Comparison of ENCODE assay signal across 20 cellular contexts in the genomic region with DNA sequence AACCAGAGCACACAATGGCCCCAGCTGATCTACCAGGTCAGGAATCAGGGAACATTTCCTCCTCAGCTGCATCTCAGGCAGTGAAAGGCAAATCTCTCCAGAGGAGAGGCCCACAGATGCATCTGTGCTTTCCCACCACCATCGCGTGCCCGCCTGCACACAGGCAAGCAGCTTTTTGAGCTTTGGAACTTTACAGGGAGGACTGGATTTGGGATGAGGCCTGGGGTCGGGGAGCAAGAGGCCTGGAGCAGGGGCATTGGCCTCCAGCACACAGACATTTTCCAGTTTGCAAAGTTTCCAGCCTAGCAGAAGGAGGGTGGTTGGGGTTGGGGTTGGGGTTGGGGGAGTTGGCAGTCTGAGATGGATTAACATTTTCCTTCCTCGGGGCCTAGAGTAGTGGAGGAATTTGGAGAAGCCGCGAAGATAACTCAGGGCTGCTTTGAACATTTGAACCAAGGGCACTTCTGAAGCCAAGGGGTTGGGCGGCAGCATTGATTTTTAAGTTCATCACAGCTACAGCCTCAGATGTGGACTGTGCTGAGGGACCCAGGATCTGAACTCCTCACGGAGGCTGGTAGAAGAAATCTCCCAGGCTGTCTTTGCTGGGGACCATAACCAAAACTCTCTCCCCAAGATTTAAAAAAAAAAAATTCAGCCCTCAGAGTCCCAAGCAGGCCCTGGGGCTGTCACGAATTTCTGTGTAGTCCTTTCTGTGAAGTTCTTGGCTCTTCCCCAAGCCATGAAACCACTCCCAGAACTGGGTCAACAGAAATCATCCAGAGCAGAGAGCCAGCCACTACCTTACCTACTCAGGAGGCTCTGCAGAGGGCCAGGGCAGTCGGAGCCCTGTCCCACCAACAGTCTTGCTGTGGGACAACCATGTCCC. TPM values are rescaled to one million over a fixed set of nuclear protein-coding genes. Genes with fewer than 3 reads are reported as not detected.
DNase-seq lines count a peak whose midpoint lies in the region; ATAC-seq, FAIRE-seq and TF ChIP-seq lines count a peak whose summit lies in the region.
"Had no signal": no experiment of that assay in that cellular context is flagged by ENCODE, and none has a peak within 500 bp of the region (broad histone marks: within the 10 kb centered on the region; RNA-seq: fewer than 3 reads in every experiment).

No MANE protein-coding gene starts in this region.

- no peak overlapping the region for H3K4me2 ChIP-seq in hepatocyte

- TF ChIP-seq CTCF in pancreas (IDR thresholded peaks at IDR 0.05): no peak
- no peak for TF ChIP-seq CTCF in hepatocyte (IDR thresholded peaks at IDR 0.05; ENCODE audit: poor library complexity)

- H3K9me2 ChIP-seq in hepatocyte (replicated peaks; ENCODE audit: insufficient read depth): no peaks in the 10 kb centered on the region

- no peak for FAIRE-seq in pancreas (lab: Jason Lieb, UNC)
- FAIRE-seq: kidney, RCC 7860 had no signal

- 62 to 69% methylated on average over 11 of the region's 11 CpGs for WGBS in pancreas, 2 donors
- 85% methylated on average over 11 of the region's 11 CpGs for WGBS in hepatocyte (ENCODE audit: low lambda C conversion rate, missing lambda C conversion rate)

- ATAC-seq in pancreas: peak in 3 of 4 donors; percentile 20 to 48 (median 46)
- no peak for ATAC-seq in GM21717 (IDR thresholded peaks at IDR 0.05; ENCODE audit: unreplicated experiment)
- ATAC-seq: HCT116 had no signal

- H3K4me1 ChIP-seq in pancreas (peaks cover 0 to 4% (median 0%) of the 10 kb centered on the region in 3 donors), hepatocyte (ENCODE audit: insufficient read depth) (peaks cover 5% of the 10 kb centered on the region)
- H3K4me1 ChIP-seq: uterus had no signal

- H3K27ac ChIP-seq in pancreas (peak overlapping the region in 1 of 4 donors; percentile 17), hepatocyte (no peak overlapping the region)
- H3K27ac ChIP-seq: uterus had no signal

- intact Hi-C loops in cardiac septum (cut with DNase I) (loop anchor here (2.0 kb wide), 1 partner anchor 520 kb away; no protein-coding TSS in a partner anchor), pancreas (cut with DNase I) (loop anchor here in 1 of 3 donors (10.0 kb wide), 1 partner anchor 518 kb away; no protein-coding TSS in a partner anchor)

- no peaks in the 10 kb centered on the region for H3K79me2 ChIP-seq in hepatocyte

- H3K27me3 ChIP-seq in pancreas (no peaks in the 10 kb centered on the region), hepatocyte (no peaks in the 10 kb centered on the region)
- H3K27me3 ChIP-seq: uterus had no signal

- H3K4me3 ChIP-seq in pancreas: no peak overlapping the region
- H3K4me3 ChIP-seq in hepatocyte: no peak overlapping the region
- H3K4me3 ChIP-seq: uterus had no signal

- H2AFZ ChIP-seq in hepatocyte: no peak overlapping the region

- DNase-seq in AG20443 (ENCODE audit: low spot score): peak; percentile 53
- peak; percentile 7 for DNase-seq in NCI-H2029 treated with DMSO at 0.1 percent for 48 hours (lab: John Stamatoyannopoulos, UW)
- peak; percentile 29 for DNase-seq in cardiac septum (ENCODE audit: low spot score)
- DNase-seq in pancreas: peak in 1 of 6 donors; percentile 21
- DNase-seq in hepatocyte (ENCODE audit: low spot score): no peak
- no peak for DNase-seq in activated CD4-positive, alpha-beta T cell treated with anti-CD3 and anti-CD28 coated beads, Interleukin-2, amount 50 U/mL, for 4 hours
- DNase-seq in HPDE6-E6E7 (ENCODE audit: extremely low spot score): no peak
- DNase-seq: activated CD4-positive, alpha-beta T cell treated with anti-CD3 and anti-CD28 coated beads for 48 hours; activated naive CD4-positive, alpha-beta T cell treated with Interleukin-2 at 50 U/mL for 16 hours; activated T-cell treated with anti-CD3 and anti-CD28 coated beads for 4 hours; hypothalamus; KG1; kidney; NCI-H1417 treated with DMSO at 0.1 percent for 48 hours; NCI-H2171 treated with DMSO at 0.1 percent for 48 hours; NCI-H82; uterus had no signal

- no peaks in the 10 kb centered on the region for H3K9me3 ChIP-seq in pancreas
- no peaks in the 10 kb centered on the region for H3K9me3 ChIP-seq in hepatocyte (ENCODE audit: low read depth)
- H3K9me3 ChIP-seq: uterus had no signal

- H4K20me1 ChIP-seq in hepatocyte (ENCODE audit: insufficient read depth, poor library complexity, severe bottlenecking): no peaks in the 10 kb centered on the region

- no peaks in the 10 kb centered on the region for H3K36me3 ChIP-seq in pancreas
- H3K36me3 ChIP-seq in hepatocyte (replicated peaks; ENCODE audit: insufficient read depth, low read depth): no peaks in the 10 kb centered on the region
- H3K36me3 ChIP-seq: uterus had no signal

RNA-seq across cellular contexts. Expression of a gene that starts 25.6 kb away (rescaled TPM):
- total RNA-seq in cardiac septum: 22.5 TPM
- total RNA-seq in pancreas: 10 to 100 TPM in 3 of 6 donors, 1 to 10 TPM in 3; 6.4 to 25.4 (median 10.7) TPM
- polyA plus RNA-seq in pancreas: 10 to 100 TPM in 1 of 2 donors, 1 to 10 TPM in 1; 7.9 to 35.4 TPM
- 124 and 126 TPM in 2 replicates for total RNA-seq in hepatocyte
- 76.6 and 77.4 TPM in 2 replicates for polyA plus RNA-seq in hepatocyte

Comparison
In these comparisons a context has a peak if more than half of its experiments do, and no peak if none do; other contexts are left out.
1. DNase-seq: peak in AG20443 (single experiment), NCI-H2029 treated with DMSO at 0.1 percent for 48 hours (single experiment) and cardiac septum (single experiment); none in hepatocyte (single experiment), activated CD4-positive, alpha-beta T cell treated with anti-CD3 and anti-CD28 coated beads, Interleukin-2, amount 50 U/mL, for 4 hours (0 of 2) and HPDE6-E6E7 (single experiment).